ENCODE assay signal across 26 cellular contexts in genomic region chr3:127763337-127763736, GRCh38. TPM values are rescaled to one million over a fixed set of nuclear protein-coding genes. Genes with fewer than 3 reads are reported as not detected.
DNase-seq lines count a peak whose midpoint lies in the region; ATAC-seq, FAIRE-seq and TF ChIP-seq lines count a peak whose summit lies in the region.
"Had no signal": no experiment of that assay in that cellular context is flagged by ENCODE, and none has a peak within 500 bp of the region (broad histone marks: within the 10 kb centered on the region; RNA-seq: fewer than 3 reads in every experiment).

No MANE protein-coding gene starts in this region.

- H2AFZ ChIP-seq in mesenchymal stem cell (ENCODE audit: low read depth, low read length), result no peak overlapping the region

- H3K4me1 ChIP-seq in heart left ventricle (peaks cover 0 to 68% (median 48%) of the 10 kb centered on the region in 12 donors), mesenchymal stem cell (ENCODE audit: control insufficient read depth, insufficient read depth, low read depth, low read length) (peaks cover 36% of the 10 kb centered on the region), pancreas (no peaks in the 10 kb centered on the region)
- H3K4me1 ChIP-seq: HAP-1 had no signal

- no peak overlapping the region for H3K23ac ChIP-seq in mesenchymal stem cell (ENCODE audit: low read length in 2 of 2)

- no peak overlapping the region for H3K4me3 Mint-ChIP-seq in activated CD4-positive, alpha-beta T cell treated with anti-CD3 and anti-CD28 coated beads, Interleukin-2, amount 10 ng/mL, durations not matched to agents 24 days and 14 days
- H3K4me3 Mint-ChIP-seq: activated T-cell treated with anti-CD3 and anti-CD28 coated beads, Interleukin-2, amount 50 U/mL, for 72 hours had no signal

- no peak for FAIRE-seq in pancreas (lab: Jason Lieb, UNC)
- FAIRE-seq: HTR-8/SVneo had no signal

- peak overlapping the region; percentile 58 for H4K91ac ChIP-seq in mesenchymal stem cell (ENCODE audit: low read length)

- peak overlapping the region in 1 of 2 experiments; percentile 19 for H2BK12ac ChIP-seq in mesenchymal stem cell (ENCODE audit: low read length in 2 of 2)

- peaks cover 34% of the 10 kb centered on the region for H3K79me1 ChIP-seq in mesenchymal stem cell (replicated peaks; ENCODE audit: low read length, poor library complexity, severe bottlenecking)

- WGBS in heart left ventricle, 4 donors, result 73 to 89% (median 81%) methylated on average over 6 to 8 of the region's 8 CpGs
- 96% methylated on average over 5 of the region's 8 CpGs for WGBS in mesenchymal stem cell
- WGBS in pancreas, 2 donors, result 68 to 76% methylated on average over 8 of the region's 8 CpGs

- H2BK120ac ChIP-seq in mesenchymal stem cell (ENCODE audit: low read depth, low read length), result no peak overlapping the region

- H3K9ac ChIP-seq in mesenchymal stem cell (ENCODE audit: low read length), result no peak overlapping the region

- TF ChIP-seq POLR2A in heart left ventricle (IDR thresholded peaks at IDR 0.05), result no peak

- H2BK5ac ChIP-seq in mesenchymal stem cell (ENCODE audit: low read depth, low read length, poor library complexity, severe bottlenecking), result no peak overlapping the region

- no peak overlapping the region for H3K4me3 ChIP-seq in heart left ventricle
- H3K4me3 ChIP-seq in mesenchymal stem cell (ENCODE audit: insufficient read depth in 1 of 2, low read depth in 1 of 2, low read length in 2 of 2), result no peak overlapping the region
- no peak overlapping the region for H3K4me3 ChIP-seq in pancreas
- H3K4me3 ChIP-seq: HAP-1, Peyer's patch, smooth muscle cell, vagina had no signal

- H3K9me3 ChIP-seq in heart left ventricle, result peaks cover 0 to 13% (median 10%) of the 10 kb centered on the region in 12 donors
- H3K9me3 ChIP-seq in mesenchymal stem cell (ENCODE audit: control insufficient read depth, low read length), result peaks cover 4% of the 10 kb centered on the region
- no peaks in the 10 kb centered on the region for H3K9me3 ChIP-seq in pancreas
- H3K9me3 ChIP-seq: HAP-1, vagina had no signal

- H3K36me3 Mint-ChIP-seq in activated CD4-positive, alpha-beta T cell treated with anti-CD3 and anti-CD28 coated beads, Interleukin-2, amount 10 ng/mL, durations not matched to agents 24 days and 14 days (ENCODE audit: low read depth), result no peaks in the 10 kb centered on the region

- H3K27ac Mint-ChIP-seq in activated CD4-positive, alpha-beta T cell treated with anti-CD3 and anti-CD28 coated beads, Interleukin-2, amount 10 ng/mL, durations not matched to agents 24 days and 14 days, result no peak overlapping the region
- H3K27ac Mint-ChIP-seq: activated T-cell treated with anti-CD3 and anti-CD28 coated beads, Interleukin-2, amount 50 U/mL, for 72 hours had no signal

- H3K36me3 ChIP-seq in heart left ventricle (peaks cover 0 to 19% (median 0%) of the 10 kb centered on the region in 9 donors), mesenchymal stem cell (ENCODE audit: control insufficient read depth in 1 of 2, insufficient read depth in 2 of 2, low read depth in 1 of 2, low read length in 2 of 2) (peaks cover 15 to 32% of the 10 kb centered on the region in 2 experiments), pancreas (no peaks in the 10 kb centered on the region)
- H3K36me3 ChIP-seq: HAP-1, Peyer's patch, vagina, WERI-Rb-1 had no signal

- TF ChIP-seq CTCF in heart left ventricle (IDR thresholded peaks at IDR 0.05) (no peak), pancreas (IDR thresholded peaks at IDR 0.05) (no peak)

- peak overlapping the region in 1 of 2 experiments; percentile 43 for H3K18ac ChIP-seq in mesenchymal stem cell (ENCODE audit: low read depth in 1 of 2, low read length in 2 of 2)

- H2AK5ac ChIP-seq in mesenchymal stem cell (ENCODE audit: low read length, severe bottlenecking), result peak overlapping the region; percentile 44

- peaks cover 7% of the 10 kb centered on the region for H3K27me3 Mint-ChIP-seq in activated CD4-positive, alpha-beta T cell treated with anti-CD3 and anti-CD28 coated beads, Interleukin-2, amount 10 ng/mL, durations not matched to agents 24 days and 14 days

- intact Hi-C loops in heart left ventricle (cut with DNase I) (loop anchor here in 3 of 10 donors (5.0 to 10.0 kb wide), 3 partner anchors 201 to 211 kb away; no protein-coding TSS in a partner anchor), left ventricle myocardium superior (cut with micrococcal nuclease) (no loop called here), pancreas (cut with DNase I) (no loop called here)
- intact Hi-C loops in activated CD4-positive, alpha-beta T cell treated with anti-CD3 and anti-CD28 coated beads, Interleukin-2, amount 10 ng/mL, durations not matched to agents 24 days and 14 days (cut with micrococcal nuclease), result no loop called here

- ATAC-seq in heart left ventricle (no peak), left ventricle myocardium superior (no peak), HG02852 (IDR thresholded peaks at IDR 0.05; ENCODE audit: unreplicated experiment) (no peak), pancreas (no peak)
- ATAC-seq: left colon had no signal

- peak overlapping the region; percentile 10 for H4K8ac ChIP-seq in mesenchymal stem cell (ENCODE audit: low read length)

- DNase-seq in heart left ventricle, result no peak
- no peak for DNase-seq in left ventricle myocardium superior
- DNase-seq in mesenchymal stem cell, result no peak
- no peak for DNase-seq in pancreas
- DNase-seq in activated CD4-positive, alpha-beta T cell treated with anti-CD3 and anti-CD28 coated beads, Interleukin-2, amount 10 ng/mL, durations not matched to agents 24 days and 14 days, result no peak
- DNase-seq: activated CD4-positive, alpha-beta T cell treated with anti-CD3 and anti-CD28 coated beads for 48 hours; activated naive CD4-positive, alpha-beta T cell; activated T-cell treated with anti-CD3 and anti-CD28 coated beads, Interleukin-2, amount 50 U/mL, for 72 hours; effector CD8-positive, alpha-beta T cell; KBM-7; NCI-H1417; NCI-H2227 treated with DMSO at 0.1 percent for 48 hours; NCI-H526 treated with DMSO at 0.1 percent for 48 hours; SW 1271; T-helper 9 cell; WERI-Rb-1 had no signal

- peak overlapping the region; percentile 15 for H2BK15ac ChIP-seq in mesenchymal stem cell (ENCODE audit: low read depth, poor library complexity, severe bottlenecking)

- H3K27me3 ChIP-seq in heart left ventricle (no peaks in the 10 kb centered on the region), mesenchymal stem cell (ENCODE audit: control insufficient read depth in 1 of 2, insufficient read depth in 1 of 2, low read length in 2 of 2) (no peaks in the 10 kb centered on the region), pancreas (no peaks in the 10 kb centered on the region)
- H3K27me3 ChIP-seq: Peyer's patch, vagina had no signal

- H3K27ac ChIP-seq in heart left ventricle (peak overlapping the region in 8 of 12 donors; percentile 1 to 46 (median 40)), angular gyrus (ENCODE audit: low read depth, low read length) (peak overlapping the region; percentile 32), mesenchymal stem cell (ENCODE audit: low read length, poor library complexity, severe bottlenecking) (no peak overlapping the region), temporal lobe (ENCODE audit: low read depth, low read length) (peak overlapping the region; percentile 71), pancreas (no peak overlapping the region)
- H3K27ac ChIP-seq: epithelial cell of prostate, Peyer's patch, WERI-Rb-1 had no signal

- H3K4me1 Mint-ChIP-seq in activated CD4-positive, alpha-beta T cell treated with anti-CD3 and anti-CD28 coated beads, Interleukin-2, amount 10 ng/mL, durations not matched to agents 24 days and 14 days, result peaks cover 15% of the 10 kb centered on the region

- peak overlapping the region in 1 of 2 experiments; percentile 26 for H3K14ac ChIP-seq in mesenchymal stem cell (ENCODE audit: low read length in 2 of 2)

- peak overlapping the region in 1 of 2 experiments; percentile 17 for H3K4ac ChIP-seq in mesenchymal stem cell (ENCODE audit: low read depth in 1 of 2, low read length in 2 of 2)

- H3K9me3 Mint-ChIP-seq in activated CD4-positive, alpha-beta T cell treated with anti-CD3 and anti-CD28 coated beads, Interleukin-2, amount 10 ng/mL, durations not matched to agents 24 days and 14 days, result peaks cover 6% of the 10 kb centered on the region
- H3K9me3 Mint-ChIP-seq: activated T-cell treated with anti-CD3 and anti-CD28 coated beads, Interleukin-2, amount 50 U/mL, for 72 hours had no signal

- no peak overlapping the region for H3K4me2 ChIP-seq in mesenchymal stem cell (ENCODE audit: low read length, poor library complexity, severe bottlenecking)
- H3K4me2 ChIP-seq: smooth muscle cell had no signal

RNA-seq across cellular contexts. Expression of gene MGLL, which starts 59.0 kb away (rescaled TPM):
- total RNA-seq in heart left ventricle (100 to 1,000 TPM in 1 of 9 donors, 10 to 100 TPM in 8; 41.8 to 119 (median 78.9) TPM), left ventricle myocardium superior (94.3 TPM), temporal lobe (35.7 TPM), pancreas (10 to 100 TPM in 1 of 6 donors, 1 to 10 TPM in 5; 3.3 to 11.4 (median 7.5) TPM)
- polyA plus RNA-seq in heart left ventricle (10 to 100 TPM; 38.5 to 90.7 TPM), pancreas (1 to 10 TPM; 5.2 to 5.9 TPM)
- polyA plus RNA-seq in mesenchymal stem cell (2013, experiment 1 of 2), result 81.2 TPM
- 81.4 TPM for polyA plus RNA-seq in mesenchymal stem cell (2013, experiment 2 of 2)
- total RNA-seq in activated CD4-positive, alpha-beta T cell treated with anti-CD3 and anti-CD28 coated beads, Interleukin-2, amount 10 ng/mL, durations not matched to agents 24 days and 14 days, result 2.3 and 3.6 TPM in 2 replicates

Comparison
In these comparisons a context has a peak if more than half of its experiments do, and no peak if none do; other contexts are left out.
1. H3K27ac ChIP-seq: peak in heart left ventricle (8 of 12), angular gyrus (single experiment) and temporal lobe (single experiment); none in mesenchymal stem cell (single experiment) and pancreas (0 of 4).